ENCODE assay signal across 13 cellular contexts in the genomic region with DNA sequence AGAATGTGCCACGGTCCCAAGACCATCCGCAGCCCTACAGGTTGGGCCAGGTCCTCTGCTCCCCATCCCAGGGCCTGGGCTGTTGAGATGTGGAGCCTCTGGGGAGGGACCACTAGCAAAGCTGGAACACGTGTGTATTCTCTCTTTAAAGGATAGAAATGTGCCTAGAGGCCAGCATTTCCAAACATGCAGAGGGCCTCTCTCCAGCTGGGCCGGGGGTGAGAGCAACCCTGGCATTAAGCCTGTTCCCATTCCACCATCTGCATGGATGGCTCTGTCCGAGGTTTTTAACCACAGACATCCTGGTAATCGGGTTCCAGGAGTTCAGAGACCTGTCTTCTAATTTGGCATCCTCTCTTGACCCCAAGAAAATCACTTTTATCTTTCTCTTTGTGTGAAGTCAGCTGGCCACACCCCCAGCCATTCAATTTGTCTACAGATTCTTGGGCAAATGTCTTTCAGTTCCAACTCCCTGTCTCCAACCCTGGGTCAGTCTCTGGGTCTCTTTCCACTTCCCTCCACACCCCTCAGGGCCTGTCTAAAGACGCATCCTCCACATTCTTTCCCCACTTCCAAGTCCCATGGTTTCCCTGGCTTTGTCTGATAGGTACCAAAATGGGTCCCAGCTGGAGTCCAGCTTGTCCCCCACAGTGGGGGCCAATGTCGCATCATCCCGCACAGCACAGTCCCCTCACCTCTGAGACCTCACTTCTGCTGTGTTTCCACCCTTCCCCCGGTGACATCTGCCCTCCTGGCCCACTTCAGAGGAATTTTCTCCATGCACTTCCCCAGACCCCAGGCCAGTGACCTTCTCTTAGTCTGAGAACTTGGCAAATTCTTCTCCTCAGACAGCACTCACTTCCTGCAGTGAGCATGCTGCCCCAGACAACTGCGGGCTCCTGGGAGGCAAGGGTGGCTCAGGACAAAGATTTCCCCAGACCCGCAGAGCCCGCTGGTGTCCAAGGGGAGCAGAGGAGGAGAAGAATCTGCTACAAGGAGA. TPM values are rescaled to one million over a fixed set of nuclear protein-coding genes. Genes with fewer than 3 reads are reported as not detected.
DNase-seq lines count a peak whose midpoint lies in the region; ATAC-seq and TF ChIP-seq lines count a peak whose summit lies in the region.
"Had no signal": no experiment of that assay in that cellular context is flagged by ENCODE, and none has a peak within 500 bp of the region (broad histone marks: within the 10 kb centered on the region; RNA-seq: fewer than 3 reads in every experiment).

No MANE protein-coding gene starts in this region.

- WGBS in GM23248 (ENCODE audit: low coverage in 1 of 2, low lambda C conversion rate in 2 of 2, missing lambda C conversion rate in 2 of 2), 2 experiments, result 90 to 91% methylated on average over 13 of the region's 13 CpGs
- WGBS in right cardiac atrium, result 62% methylated on average over 13 of the region's 13 CpGs

- intact Hi-C loops in right cardiac atrium (cut with DNase I), result no loop called here

- H3K9me2 ChIP-seq in GM23248 (ENCODE audit: insufficient read depth), result no peaks in the 10 kb centered on the region

- H3K4me2 ChIP-seq in GM23248 (ENCODE audit: unreplicated experiment), result no peak overlapping the region

- no peak for TF ChIP-seq CTCF in astrocyte of the spinal cord (IDR thresholded peaks at IDR 0.05; ENCODE audit: low read depth, low read length)

- H3K9me3 ChIP-seq in GM23248 (ENCODE audit: low read depth) (no peaks in the 10 kb centered on the region), right cardiac atrium (ENCODE audit: control insufficient read depth, low read length) (no peaks in the 10 kb centered on the region)

- H4K20me1 ChIP-seq in GM23248 (ENCODE audit: insufficient read depth), result no peaks in the 10 kb centered on the region

- H3K36me3 ChIP-seq in GM23248 (ENCODE audit: low read depth), result no peaks in the 10 kb centered on the region

- H3K27ac ChIP-seq in GM23248 (peak overlapping the region; percentile 87; the same call in 1 of the 2 replicates), right cardiac atrium (ENCODE audit: low read length) (peak overlapping the region; percentile 79), skin epidermis (peak overlapping the region in 13 of 21 experiments; percentile 37 to 91 (median 67))
- H3K27ac ChIP-seq: VCaP had no signal

- H3K9ac ChIP-seq in GM23248, result no peak overlapping the region

- no peak for DNase-seq in GM23248
- peak; percentile 34 for DNase-seq in astrocyte of the spinal cord (ENCODE audit: low read depth, low spot score)
- no peak for DNase-seq in right cardiac atrium
- DNase-seq in hepatic stellate cell (ENCODE audit: low spot score), result no peak
- no peak for DNase-seq in GM19240 (ENCODE audit: insufficient read length, low spot score)
- DNase-seq: activated effector memory CD4-positive, alpha-beta T cell treated with Interleukin-2 at 50 U/mL for 16 hours; NCI-H1092 treated with DMSO at 0.1 percent for 48 hours had no signal

- in situ Hi-C loops in GM23248 (cut with MboI), result no loop called here
- in situ Hi-C loops in astrocyte of the spinal cord (cut with HindIII; ENCODE audit: low sequenced_read_pairs), result no loop called here

- H3K27me3 ChIP-seq in GM23248 (replicated peaks; ENCODE audit: insufficient read depth) (no peaks in the 10 kb centered on the region), right cardiac atrium (ENCODE audit: control insufficient read depth, insufficient read depth) (no peaks in the 10 kb centered on the region)

- no peak overlapping the region for H2AFZ ChIP-seq in GM23248

- ATAC-seq in right cardiac atrium (peak in 1 of 2 donors; percentile 16), HG03095 (IDR thresholded peaks at IDR 0.05; ENCODE audit: unreplicated experiment) (no peak), GM21423 (IDR thresholded peaks at IDR 0.05; ENCODE audit: unreplicated experiment) (no peak)
- ATAC-seq: GM12878 had no signal

- H3K79me2 ChIP-seq in GM23248 (ENCODE audit: insufficient read depth), result no peaks in the 10 kb centered on the region

- peaks cover 32% of the 10 kb centered on the region for H3F3A ChIP-seq in GM23248 (ENCODE audit: insufficient read depth)

- peaks cover 29% of the 10 kb centered on the region for H3K4me1 ChIP-seq in GM23248 (ENCODE audit: insufficient read depth)
- H3K4me1 ChIP-seq in right cardiac atrium (ENCODE audit: control insufficient read depth, insufficient read depth, low read length), result peaks cover 17% of the 10 kb centered on the region

- H3K4me3 ChIP-seq in GM23248 (no peak overlapping the region), astrocyte of the spinal cord (ENCODE audit: low read depth, low read length) (no peak overlapping the region), right cardiac atrium (ENCODE audit: low read length) (no peak overlapping the region), skin epidermis (no peak overlapping the region)
- H3K4me3 ChIP-seq: GM12878, smooth muscle cell had no signal

RNA-seq across cellular contexts. Expression of gene PTPDC1, which starts 56.8 kb away (rescaled TPM):
- 6.1 and 11.4 TPM in 2 replicates for total RNA-seq in GM23248 (2014; rRNA removed; shearing (Covaris generic))
- polyA plus RNA-seq in GM23248 (2016; fragmentation: Nextera tagmentation; extraction: Ambion mirVana) (4.4 and 4.5 TPM in 2 replicates), right cardiac atrium (6.1 TPM)
- 10 to 100 TPM in 3 of 4 donors, 1 to 10 TPM in 1; 8.4 to 13.8 (median 11.4) TPM for total RNA-seq in right cardiac atrium
